26 cellular contexts compared by ENCODE assay signal in the genomic region with DNA sequence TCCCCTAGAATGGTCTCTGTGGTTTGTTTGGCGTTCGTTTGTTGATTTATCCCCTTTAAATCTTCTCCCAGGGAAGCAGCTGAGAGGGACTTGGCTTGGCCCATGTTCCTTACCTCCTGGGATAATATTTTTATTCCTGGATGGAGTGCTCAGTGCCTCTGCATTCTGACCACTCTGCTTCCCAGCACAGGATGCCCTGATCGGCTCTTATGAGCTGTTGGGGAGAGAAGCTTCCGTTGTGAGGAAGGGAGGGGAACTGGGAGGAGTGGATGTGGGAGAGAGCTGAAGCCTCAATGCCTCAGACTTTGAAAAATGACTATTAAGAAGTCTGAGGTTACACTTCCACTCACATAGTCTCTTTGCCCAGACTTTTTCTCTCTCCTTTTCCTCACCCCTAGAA.
DNase-seq lines count a peak whose midpoint lies in the region; ATAC-seq and TF ChIP-seq lines count a peak whose summit lies in the region.
"Had no signal": no experiment of that assay in that cellular context is flagged by ENCODE, and none has a peak within 500 bp of the region (broad histone marks: within the 10 kb centered on the region; RNA-seq: fewer than 3 reads in every experiment).

No MANE protein-coding gene starts in this region.

- no TSS peak for BruUV-seq in MCF 10A (replicated peaks; lab: Mats Ljungman, UMichigan)

- H3K4me3 ChIP-seq in breast epithelium (no peak overlapping the region), fibroblast of mammary gland (ENCODE audit: control insufficient read depth, low read depth, low read length) (no peak overlapping the region)
- H3K4me3 ChIP-seq: MG63 had no signal

- POLR2A ChIA-PET in MCF 10A (lab: Yijun Ruan, JAX): interaction anchor here (1.0 kb wide), 1 partner anchor 8 kb away, joined by 5 read pairs; no protein-coding TSS in a partner anchor

- peaks cover 27% of the 10 kb centered on the region for H3K4me1 Mint-ChIP-seq in MCF 10A (ENCODE audit: insufficient read depth, unreplicated experiment)
- H3K4me1 Mint-ChIP-seq: CD14-positive monocyte had no signal

- ATAC-seq in sciatic nerve: peak; percentile 31
- ATAC-seq in GM19395 (IDR thresholded peaks at IDR 0.05; ENCODE audit: unreplicated experiment): no peak
- ATAC-seq: HCT116, PC-3 had no signal

- TF ChIP-seq POLR2A in breast epithelium (IDR thresholded peaks at IDR 0.05): no peak

- H3K9me3 ChIP-seq in breast epithelium: no peaks in the 10 kb centered on the region
- H3K9me3 ChIP-seq: BE2C, MG63 had no signal

- peaks cover 1% of the 10 kb centered on the region for H3K36me3 Mint-ChIP-seq in MCF 10A (ENCODE audit: insufficient read depth, unreplicated experiment)
- H3K36me3 Mint-ChIP-seq: CD14-positive monocyte had no signal

- no peak overlapping the region for H3K4me3 Mint-ChIP-seq in MCF 10A (ENCODE audit: unreplicated experiment)
- H3K4me3 Mint-ChIP-seq: CD14-positive monocyte had no signal

- no peaks in the 10 kb centered on the region for H3K9me3 Mint-ChIP-seq in MCF 10A (ENCODE audit: unreplicated experiment)

- peaks cover 0 to 6% of the 10 kb centered on the region in 2 donors for H3K4me1 ChIP-seq in breast epithelium
- H3K4me1 ChIP-seq: BE2C had no signal

- H3K36me3 ChIP-seq in breast epithelium: no peaks in the 10 kb centered on the region
- H3K36me3 ChIP-seq: BE2C, MG63 had no signal

- H3K27ac ChIP-seq in breast epithelium: no peak overlapping the region
- H3K27ac ChIP-seq: 22Rv1 had no signal

- peak overlapping the region; percentile 6 for H3K27ac Mint-ChIP-seq in MCF 10A (ENCODE audit: low read depth, unreplicated experiment)
- H3K27ac Mint-ChIP-seq: CD14-positive monocyte had no signal

- CTCF ChIA-PET in MCF 10A (lab: Yijun Ruan, JAX): interaction anchor here (0.7 kb wide), 1 partner anchor 14 kb away, joined by 3 read pairs; no protein-coding TSS in a partner anchor

- intact Hi-C loops in MCF 10A (cut with micrococcal nuclease) (no loop called here), breast epithelium (cut with DNase I; ENCODE audit: low total_unique reads) (no loop called here), sciatic nerve (cut with DNase I) (no loop called here)

- no peaks in the 10 kb centered on the region for H3K27me3 ChIP-seq in breast epithelium
- H3K27me3 ChIP-seq: MG63 had no signal

- TF ChIP-seq CTCF in MCF 10A (IDR thresholded peaks at IDR 0.05; ENCODE audit: unreplicated experiment): no peak
- no peak for TF ChIP-seq CTCF in breast epithelium (IDR thresholded peaks at IDR 0.05)
- TF ChIP-seq CTCF in fibroblast of mammary gland (conservative IDR thresholded peaks at IDR 0.05; ENCODE audit: control insufficient read depth, insufficient read depth, low read depth, low read length): no peak

- no peaks in the 10 kb centered on the region for H3K27me3 Mint-ChIP-seq in MCF 10A (ENCODE audit: insufficient read depth, unreplicated experiment)

- DNase-seq in MCF 10A (ENCODE audit: unreplicated experiment) (no peak), breast epithelium (ENCODE audit: low spot score in 2 of 2) (no peak), HT1080 (ENCODE audit: low read depth) (peak; percentile 52), fibroblast of mammary gland (ENCODE audit: low read depth) (peak; percentile 6), sciatic nerve (ENCODE audit: low spot score) (no peak), NCI-H510A treated with DMSO at 0.1 percent for 48 hours (lab: John Stamatoyannopoulos, UW) (no peak), NCI-H1417 (lab: John Stamatoyannopoulos, UW) (no peak)
- DNase-seq: ACHN; BE2C; Calu3; DMS79 treated with DMSO at 0.1 percent for 48 hours; GF-D8; KBM-7; MG63; NCI-H1105 treated with DMSO at 0.1 percent for 48 hours; NCI-H2029; NCI-H446; NCI-H526; NCI-H82; NK-92 treated with Interleukin-12 subunit alpha and Interleukin-12 subunit beta, amount 100 ng/mL, for 24 hours; PC-3; SHP77 had no signal

Comparison
In these comparisons a context has a peak if more than half of its experiments do, and no peak if none do; other contexts are left out.
1. DNase-seq: peak in HT1080 (single experiment) and fibroblast of mammary gland (single experiment); none in MCF 10A (single experiment), breast epithelium (0 of 2), sciatic nerve (single experiment), NCI-H510A treated with DMSO at 0.1 percent for 48 hours (single experiment) and NCI-H1417 (0 of 3).